Comparison of ENCODE assay signal across 12 cellular contexts in the genomic region with DNA sequence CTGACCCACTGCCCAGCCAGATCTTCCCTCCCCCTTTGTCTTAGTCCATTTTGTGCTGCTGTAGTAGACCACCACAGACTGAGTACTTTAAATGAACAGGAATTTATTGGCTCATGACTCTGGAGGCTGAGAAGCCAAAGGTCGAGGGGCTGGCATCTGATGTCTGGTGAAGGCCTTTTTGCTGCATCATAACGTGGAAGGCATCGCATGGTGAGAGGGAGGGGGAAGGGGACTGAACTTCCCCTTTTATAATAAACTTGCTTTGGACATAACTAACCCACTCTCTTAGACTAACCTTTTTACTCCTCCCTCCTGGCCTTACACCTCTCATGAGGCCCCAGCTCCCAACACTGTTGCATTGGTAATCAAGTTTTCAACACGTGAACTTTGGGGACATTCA.
DNase-seq lines count a peak whose midpoint lies in the region; ATAC-seq and TF ChIP-seq lines count a peak whose summit lies in the region.
"Had no signal": no experiment of that assay in that cellular context is flagged by ENCODE, and none has a peak within 500 bp of the region (broad histone marks: within the 10 kb centered on the region; RNA-seq: fewer than 3 reads in every experiment).

No MANE protein-coding gene starts in this region.

- no peaks in the 10 kb centered on the region for H3K9me3 ChIP-seq in aorta (ENCODE audit: control insufficient read depth, low read length)

- H3K4me1 ChIP-seq in aorta (ENCODE audit: control insufficient read depth in 1 of 2, insufficient read depth in 2 of 2, low read length in 2 of 2) = peaks cover 2 to 6% of the 10 kb centered on the region in 2 donors

- H3K27ac Mint-ChIP-seq in brain = peak overlapping the region; percentile 73 to 98 (median 88)
- no peak overlapping the region for H3K27ac Mint-ChIP-seq in activated CD8-positive, alpha-beta memory T cell treated with anti-CD3 and anti-CD28 coated beads, Interleukin-2, amount 10 ng/mL, durations not matched to agents 7 days and 5 days

- DNase-seq in DMS 273 (lab: John Stamatoyannopoulos, UW; ENCODE audit: unreplicated experiment) (peak; percentile 55), DMS 273 treated with DMSO at 0.1 percent for 48 hours (lab: John Stamatoyannopoulos, UW) (no peak), MV-4-11 (lab: John Stamatoyannopoulos, UW) (peak; percentile 65), sciatic nerve (ENCODE audit: low spot score) (no peak), aorta (no peak), 8988T (no peak)
- DNase-seq in activated CD8-positive, alpha-beta memory T cell treated with anti-CD3 and anti-CD28 coated beads, Interleukin-2, amount 10 ng/mL, durations not matched to agents 7 days and 5 days = no peak
- DNase-seq: activated naive CD4-positive, alpha-beta T cell treated with anti-CD3 and anti-CD28 coated beads, Interleukin-2, amount 50 U/mL, for 16 hours; NCI-H1417 treated with DMSO at 0.1 percent for 48 hours; stimulated activated naive CD4-positive, alpha-beta T cell had no signal

- no peak overlapping the region for H3K27ac ChIP-seq in aorta (ENCODE audit: low read depth in 1 of 2, low read length in 2 of 2)
- H3K27ac ChIP-seq: 22Rv1 had no signal

- no peaks in the 10 kb centered on the region for H3K36me3 ChIP-seq in aorta (ENCODE audit: control insufficient read depth in 1 of 2, insufficient read depth in 2 of 2, low read length in 1 of 2)

- WGBS in aorta, 2 donors = 69 to 70% methylated on average over 4 of the region's 4 CpGs

- peaks cover 0 to 2% (median 0%) of the 10 kb centered on the region in 5 experiments for H3K9me3 Mint-ChIP-seq in brain
- H3K9me3 Mint-ChIP-seq in activated CD8-positive, alpha-beta memory T cell treated with anti-CD3 and anti-CD28 coated beads, Interleukin-2, amount 10 ng/mL, durations not matched to agents 7 days and 5 days (ENCODE audit: low read depth) = no peaks in the 10 kb centered on the region

- TF ChIP-seq CTCF in brain (conservative IDR thresholded peaks at IDR 0.05) = no peak

- CTCF ChIA-PET in activated CD8-positive, alpha-beta memory T cell treated with anti-CD3 and anti-CD28 coated beads, Interleukin-2, amount 10 ng/mL, durations not matched to agents 7 days and 5 days (lab: Charles Lee) = no interaction called here

- intact Hi-C loops in sciatic nerve (cut with DNase I) (no loop called here), aorta (cut with DNase I) (no loop called here)

- H3K36me3 Mint-ChIP-seq in brain = peaks cover 6% of the 10 kb centered on the region
- H3K36me3 Mint-ChIP-seq in activated CD8-positive, alpha-beta memory T cell treated with anti-CD3 and anti-CD28 coated beads, Interleukin-2, amount 10 ng/mL, durations not matched to agents 7 days and 5 days = peaks cover 3% of the 10 kb centered on the region

- ATAC-seq in sciatic nerve = peak; percentile 39
- ATAC-seq in activated CD8-positive, alpha-beta memory T cell treated with anti-CD3 and anti-CD28 coated beads, Interleukin-2, amount 10 ng/mL, durations not matched to agents 7 days and 5 days = no peak
- no peak for ATAC-seq in aorta (ENCODE audit: low FRiP score)

- H3K27me3 Mint-ChIP-seq in brain = peaks cover 3% of the 10 kb centered on the region
- H3K27me3 Mint-ChIP-seq in activated CD8-positive, alpha-beta memory T cell treated with anti-CD3 and anti-CD28 coated beads, Interleukin-2, amount 10 ng/mL, durations not matched to agents 7 days and 5 days = no peaks in the 10 kb centered on the region

- H3K4me3 ChIP-seq in aorta (ENCODE audit: low read length in 2 of 2) = no peak overlapping the region

- H3K4me3 Mint-ChIP-seq in brain = peak overlapping the region; percentile 18 to 76 (median 71)
- H3K4me3 Mint-ChIP-seq in activated CD8-positive, alpha-beta memory T cell treated with anti-CD3 and anti-CD28 coated beads, Interleukin-2, amount 10 ng/mL, durations not matched to agents 7 days and 5 days = no peak overlapping the region

- no peaks in the 10 kb centered on the region for H3K27me3 ChIP-seq in aorta (ENCODE audit: control insufficient read depth in 1 of 2, insufficient read depth in 2 of 2, low read length in 1 of 2)

- H3K4me1 Mint-ChIP-seq in brain = peaks cover 84% of the 10 kb centered on the region
- H3K4me1 Mint-ChIP-seq in activated CD8-positive, alpha-beta memory T cell treated with anti-CD3 and anti-CD28 coated beads, Interleukin-2, amount 10 ng/mL, durations not matched to agents 7 days and 5 days = peaks cover 24% of the 10 kb centered on the region

Comparison
In these comparisons a context has a peak if more than half of its experiments do, and no peak if none do; other contexts are left out.
1. DNase-seq: peak in DMS 273 (single experiment) and MV-4-11 (single experiment); none in DMS 273 treated with DMSO at 0.1 percent for 48 hours (single experiment), sciatic nerve (single experiment), activated CD8-positive, alpha-beta memory T cell treated with anti-CD3 and anti-CD28 coated beads, Interleukin-2, amount 10 ng/mL, durations not matched to agents 7 days and 5 days (single experiment), aorta (0 of 2) and 8988T (single experiment).